In the genomic region with DNA sequence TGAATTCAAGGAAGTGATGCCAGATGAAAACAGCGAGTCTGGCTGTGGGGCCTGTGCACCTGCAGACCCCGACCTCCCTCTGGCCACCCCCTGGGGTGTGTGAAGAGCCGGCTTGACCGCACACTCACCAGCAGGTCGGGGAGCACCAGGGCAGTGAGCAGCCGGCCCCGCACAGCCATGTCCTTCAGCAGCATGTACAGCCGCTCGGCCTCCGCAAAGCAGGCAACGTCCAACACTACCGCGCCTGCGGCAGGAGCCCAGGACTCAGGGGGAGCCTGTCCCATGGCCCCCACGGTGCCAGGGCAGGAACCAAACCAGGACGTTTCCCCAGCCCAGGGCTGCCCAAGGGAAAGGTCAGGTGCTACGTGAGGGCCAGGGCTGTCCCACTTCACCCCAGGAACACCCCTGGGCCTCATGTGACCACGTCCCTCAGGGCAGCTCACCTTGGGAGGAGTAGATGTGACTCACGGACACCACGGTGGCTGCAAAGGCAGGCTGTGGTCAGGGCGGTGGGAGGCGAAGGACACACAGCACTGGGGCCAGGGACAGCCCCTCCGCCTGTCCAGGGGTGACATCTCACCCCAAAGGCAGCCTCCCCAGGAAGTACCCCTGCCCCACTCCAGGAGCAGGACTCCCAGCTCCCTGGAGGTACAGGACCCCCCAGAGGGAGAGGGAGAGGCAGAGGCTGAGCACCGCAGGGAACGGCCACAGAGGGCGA, we compare ENCODE assay signal across 26 cellular contexts. TPM values are rescaled to one million over a fixed set of nuclear protein-coding genes. Genes with fewer than 3 reads are reported as not detected.
"Had no signal": no experiment of that assay in that cellular context is flagged by ENCODE, and none has a peak within 500 bp of the region (broad histone marks: within the 10 kb centered on the region; RNA-seq: fewer than 3 reads in every experiment).

No MANE protein-coding gene starts in this region.

- ATAC-seq: activated CD4-positive, CD25-positive, alpha-beta regulatory T cell treated with anti-CD3 and anti-CD28 coated beads, Interleukin-2, amount 50 U/mL, for 24 hours; activated CD8-positive, alpha-beta T cell treated with anti-CD3 and anti-CD28 coated beads, Interleukin-2, amount 10 ng/mL, durations not matched to agents 7 days and 5 days; activated naive CD8-positive, alpha-beta T cell treated with anti-CD3 and anti-CD28 coated beads, Interleukin-2, amount 50 U/mL, for 24 hours; body of pancreas had no signal

- DNase-seq: activated CD4-positive, alpha-beta T cell treated with anti-CD3 and anti-CD28 coated beads for 4 hours; activated CD8-positive, alpha-beta memory T cell treated with anti-CD3 and anti-CD28 coated beads, Interleukin-2, amount 50 U/mL, for 48 hours; activated CD8-positive, alpha-beta T cell treated with anti-CD3 and anti-CD28 coated beads, Interleukin-2, amount 10 ng/mL, durations not matched to agents 7 days and 5 days; activated naive CD4-positive, alpha-beta T cell treated with Interleukin-2 at 50 U/mL for 16 hours; activated naive CD8-positive, alpha-beta T cell treated with anti-CD3 and anti-CD28 coated beads, Interleukin-2, amount 50 U/mL, for 24 hours; activated T-cell treated with anti-CD3 and anti-CD28 coated beads, Interleukin-2, amount 50 U/mL, for 1 hour; amniotic stem cell; body of pancreas; IMR-90; KG1; NCI-H1048; NCI-H1930; NCI-H2107; NCI-H2171 treated with DMSO at 0.1 percent for 48 hours; NCI-H226; NCI-H510A; NCI-H526 treated with DMSO at 0.1 percent for 48 hours; Peyer's patch; SHP77 treated with DMSO at 0.1 percent for 48 hours had no signal

- FAIRE-seq: bronchial epithelial cell had no signal

- H3K27ac ChIP-seq: ascending aorta, body of pancreas, Peyer's patch had no signal

- H3K4me3 ChIP-seq: ascending aorta, body of pancreas, Peyer's patch had no signal

- H3K9me3 ChIP-seq: ascending aorta, body of pancreas, Peyer's patch had no signal

- H3K4me1 ChIP-seq: ascending aorta had no signal

- H3K27me3 ChIP-seq: ascending aorta, body of pancreas, Peyer's patch had no signal

RNA-seq across cellular contexts. Expression of a gene that starts 28.0 kb away (rescaled TPM):
- total RNA-seq: activated naive CD4-positive, alpha-beta T cell treated with anti-CD3 and anti-CD28 coated beads, Interleukin-2, amount 50 U/mL, for 72 hours; ascending aorta; IMR-90; LHCN-M2; M059J; SK-MEL-5 had no signal
